Comparison of ENCODE assay signal across 1 cellular context in the genomic region with DNA sequence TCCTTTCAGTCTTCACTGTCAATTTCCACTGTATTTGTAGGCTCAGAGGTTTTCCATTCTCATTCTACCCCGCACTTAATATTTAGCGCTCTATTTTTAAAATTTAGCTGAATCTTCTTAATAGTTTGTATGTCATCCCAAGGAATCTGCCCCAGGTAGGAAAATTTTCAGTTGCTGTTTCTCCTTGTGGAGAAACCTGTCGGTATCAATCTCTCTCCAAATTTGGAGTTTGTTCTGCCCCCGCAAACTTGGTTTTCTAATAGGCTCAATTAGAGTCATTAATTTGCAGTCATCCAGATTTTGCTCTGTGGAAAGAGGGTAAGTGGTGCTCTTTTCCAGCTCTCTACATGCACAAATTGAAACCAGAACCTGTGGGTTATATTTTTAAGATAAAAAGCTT.
TF ChIP-seq lines count a peak whose summit lies in the region.

No MANE protein-coding gene starts in this region.

TF ChIP-seq in GM23338, 12 proteins besides CTCF, POLR2A, EP300 and RAD21 (continued from another document):
- TF ChIP-seq ZNF462 (CRISPR knock-in tag; IDR thresholded peaks at IDR 0.05) (no peak), JUNB (IDR thresholded peaks at IDR 0.05; ENCODE audit: unreplicated experiment) (no peak), ZNF331 (CRISPR knock-in tag; IDR thresholded peaks at IDR 0.05; ENCODE audit: low read depth) (no peak), EZH2 (IDR thresholded peaks at IDR 0.05; ENCODE audit: low read depth, unreplicated experiment) (no peak)
